Comparison of ENCODE assay signal across 8 cellular contexts in the genomic region with DNA sequence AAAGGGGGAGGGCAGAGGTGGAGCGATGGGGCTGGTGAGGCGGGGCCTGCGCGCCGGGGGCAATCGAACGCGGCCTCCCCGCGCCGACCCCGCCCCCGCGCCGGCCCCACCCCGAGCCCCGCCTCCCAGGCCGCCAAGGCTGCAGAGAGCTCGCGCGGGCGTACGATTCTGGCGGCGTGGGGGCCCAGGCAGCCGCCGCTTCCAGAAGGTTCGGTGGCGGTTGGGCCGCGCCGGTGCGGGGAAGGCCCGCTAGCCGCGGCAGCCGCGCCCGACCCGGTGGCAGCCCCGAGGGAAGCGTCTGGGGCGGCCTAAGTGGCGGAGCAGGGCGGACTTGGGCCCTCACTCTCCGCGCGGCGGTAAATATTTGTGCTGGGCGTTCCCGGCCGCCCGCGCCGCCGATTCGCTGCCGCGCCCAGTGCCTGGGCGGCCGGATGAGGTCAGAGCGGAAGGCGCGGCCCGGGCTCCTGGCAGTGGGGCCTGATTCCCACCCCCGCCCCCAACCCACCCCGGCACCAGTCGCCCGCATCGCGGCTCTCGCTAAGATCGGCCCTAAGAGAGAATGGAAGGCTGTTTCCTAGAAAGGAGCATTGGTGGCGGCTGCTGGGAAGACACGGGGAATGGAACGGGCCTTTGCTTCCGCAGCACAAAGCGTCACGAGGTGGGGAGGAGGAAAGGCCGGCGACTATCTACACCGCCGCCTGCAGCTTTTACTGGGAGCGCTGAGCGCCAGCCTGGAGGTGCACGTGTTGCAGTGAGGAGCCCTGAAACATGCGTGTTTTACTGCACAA. TPM values are rescaled to one million over a fixed set of nuclear protein-coding genes. Genes with fewer than 3 reads are reported as not detected.
DNase-seq lines count a peak whose midpoint lies in the region; ATAC-seq and TF ChIP-seq lines count a peak whose summit lies in the region.

A gene with protein sequence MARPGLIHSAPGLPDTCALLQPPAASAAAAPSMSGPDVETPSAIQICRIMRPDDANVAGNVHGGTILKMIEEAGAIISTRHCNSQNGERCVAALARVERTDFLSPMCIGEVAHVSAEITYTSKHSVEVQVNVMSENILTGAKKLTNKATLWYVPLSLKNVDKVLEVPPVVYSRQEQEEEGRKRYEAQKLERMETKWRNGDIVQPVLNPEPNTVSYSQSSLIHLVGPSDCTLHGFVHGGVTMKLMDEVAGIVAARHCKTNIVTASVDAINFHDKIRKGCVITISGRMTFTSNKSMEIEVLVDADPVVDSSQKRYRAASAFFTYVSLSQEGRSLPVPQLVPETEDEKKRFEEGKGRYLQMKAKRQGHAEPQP (minus strand): TSS at position 368 of the 788 bp plus-strand sequence. CDS start 368 bp downstream, outside the sequence.

- CTCF ChIA-PET in RWPE1 (lab: Yijun Ruan, JAX) = interaction anchor here (0.6 to 1.7 kb wide), 5 partner anchors 11 to 642 kb away, joined by 3 to 4 read pairs (median 4); no protein-coding TSS in a partner anchor

- TF ChIP-seq EP300 in neural cell (conservative IDR thresholded peaks at IDR 0.05; ENCODE audit: poor library complexity, severe bottlenecking) (peak; percentile 37), stomach (IDR thresholded peaks at IDR 0.05) (no peak)

- H3F3A ChIP-seq in neural cell (ENCODE audit: insufficient read depth, low read length, poor library complexity, severe bottlenecking) = no peaks in the 10 kb centered on the region

- H3K9ac ChIP-seq in Karpas-422 (ENCODE audit: low read length) (peak within 1 kb of the TSS; percentile 95), neural cell (ENCODE audit: low read length) (peak within 1 kb of the TSS; percentile 90)

- H3K27ac ChIP-seq in Karpas-422 (ENCODE audit: low read length) (peak within 1 kb of the TSS; percentile 44), RWPE1 (peak within 1 kb of the TSS; percentile 95), neural cell (ENCODE audit: low read length) (peak within 1 kb of the TSS; percentile 83), stomach (peak within 1 kb of the TSS; percentile 93 to 100 (median 99))

- peak; percentile 59 for TF ChIP-seq RAD21 in neural cell (conservative IDR thresholded peaks at IDR 0.05)

- H3K4me2 ChIP-seq in Karpas-422 (ENCODE audit: low read depth, low read length, poor library complexity, severe bottlenecking) (peak within 1 kb of the TSS; percentile 77), neural cell (ENCODE audit: low read length) (peak within 1 kb of the TSS; percentile 99)

- TF ChIP-seq CTCF in RWPE1 (conservative IDR thresholded peaks at IDR 0.05; ENCODE audit: low read depth) (no peak; the same call in 1 of the 2 replicates), fibroblast of the aortic adventitia (IDR thresholded peaks at IDR 0.05; ENCODE audit: insufficient read depth, low read length) (peak; percentile 36), neural cell (IDR thresholded peaks at IDR 0.05; ENCODE audit: poor library complexity, severe bottlenecking) (peak; percentile 60), stomach (IDR thresholded peaks at IDR 0.05) (peak in 2 of 7 experiments; percentile 12 to 37)

- H3K4me3 ChIP-seq in Karpas-422 (ENCODE audit: low read length) (peak within 1 kb of the TSS; percentile 98), fibroblast of the aortic adventitia (ENCODE audit: low read depth, low read length) (peak within 1 kb of the TSS; percentile 71), neural cell (ENCODE audit: low read length) (peak within 1 kb of the TSS; percentile 90), stomach (peak within 1 kb of the TSS; percentile 59 to 72 (median 64))

- POLR2A ChIA-PET in RWPE1 (lab: Yijun Ruan, JAX; ENCODE audit: low non-redundant PET) = interaction anchor here (0.5 to 1.4 kb wide), 4 partner anchors 25 to 52 kb away, joined by 3 read pairs; no protein-coding TSS in a partner anchor

- WGBS in stomach, 5 donors = 0 to 1% (median 1%) methylated on average over 42 to 87 of the region's 87 CpGs

- H2AFZ ChIP-seq in Karpas-422 (ENCODE audit: low read length) (peak within 1 kb of the TSS; percentile 75; the same call in 1 of the 2 replicates), neural cell (ENCODE audit: low read depth, low read length) (peak within 1 kb of the TSS; percentile 36)

- H3K79me2 ChIP-seq in Karpas-422 (ENCODE audit: low read length) (peaks cover 41% of the 10 kb centered on the region), neural cell (replicated peaks; ENCODE audit: insufficient read depth, low read length) (peaks cover 26% of the 10 kb centered on the region)

- peak; percentile 87 for DNase-seq in EH (ENCODE audit: low read depth)
- DNase-seq in Karpas-422 = peak; percentile 96
- DNase-seq in RWPE1 (ENCODE audit: low spot score) = peak; percentile 91
- peak; percentile 88 for DNase-seq in activated T-helper 9 cell treated with anti-CD3 and anti-CD28 coated beads, Interleukin-2, amount 50 U/mL, for 16 hours (ENCODE audit: low read depth)
- peak; percentile 77 for DNase-seq in fibroblast of the aortic adventitia (ENCODE audit: low read depth)
- peak; percentile 90 for DNase-seq in stomach

- no peak for TF ChIP-seq POLR2A in stomach (IDR thresholded peaks at IDR 0.05)

- peak; percentile 72 for ATAC-seq in GM21825 (IDR thresholded peaks at IDR 0.05; ENCODE audit: unreplicated experiment)

- H3K27me3 ChIP-seq in Karpas-422 (ENCODE audit: low read length) = no peaks in the 10 kb centered on the region
- H3K27me3 ChIP-seq in neural cell (ENCODE audit: insufficient read depth, low read depth, low read length) = no peaks in the 10 kb centered on the region
- no peaks in the 10 kb centered on the region for H3K27me3 ChIP-seq in stomach

- intact Hi-C loops in stomach (cut with DNase I; ENCODE audit: low total_unique reads) = no loop called here

- H3K9me3 ChIP-seq in Karpas-422 (ENCODE audit: low read length) (no peaks in the 10 kb centered on the region), neural cell (ENCODE audit: low read length) (no peaks in the 10 kb centered on the region), stomach (no peaks in the 10 kb centered on the region)

- peaks cover 5% of the 10 kb centered on the region; the same call in 1 of the 2 replicates for H4K20me1 ChIP-seq in Karpas-422 (ENCODE audit: insufficient read depth, low read depth, low read length)
- H4K20me1 ChIP-seq in neural cell (ENCODE audit: insufficient read depth) = no peaks in the 10 kb centered on the region

- H3K36me3 ChIP-seq in Karpas-422 (ENCODE audit: insufficient read depth, low read length) (no peaks in the 10 kb centered on the region), neural cell (ENCODE audit: insufficient read depth, low read length) (no peaks in the 10 kb centered on the region), stomach (no peaks in the 10 kb centered on the region)

- H3K4me1 ChIP-seq in Karpas-422 (ENCODE audit: low read length) (peaks cover 16% of the 10 kb centered on the region), stomach (peaks cover 14 to 20% (median 17%) of the 10 kb centered on the region in 4 donors)

- no peaks in the 10 kb centered on the region for H3K9me2 ChIP-seq in Karpas-422 (replicated peaks; ENCODE audit: insufficient read depth, low read length)
- no peaks in the 10 kb centered on the region for H3K9me2 ChIP-seq in neural cell (ENCODE audit: insufficient read depth, low read length)

TF ChIP-seq in neural cell, 6 proteins besides CTCF, POLR2A, EP300 and RAD21:
- TF ChIP-seq TAF1 (IDR thresholded peaks at IDR 0.05; ENCODE audit: low read depth) = peak; percentile 63
- peak; percentile 88 for TF ChIP-seq POLR2AphosphoS5 (IDR thresholded peaks at IDR 0.05)
- peak; percentile 97 for TF ChIP-seq MXI1 (conservative IDR thresholded peaks at IDR 0.05; ENCODE audit: poor library complexity, severe bottlenecking)
- TF ChIP-seq EZH2 (IDR thresholded peaks at IDR 0.05; ENCODE audit: borderline replicate concordance, insufficient read depth, low read length, poor library complexity, severe bottlenecking) = no peak
- TF ChIP-seq, protein P1, sequence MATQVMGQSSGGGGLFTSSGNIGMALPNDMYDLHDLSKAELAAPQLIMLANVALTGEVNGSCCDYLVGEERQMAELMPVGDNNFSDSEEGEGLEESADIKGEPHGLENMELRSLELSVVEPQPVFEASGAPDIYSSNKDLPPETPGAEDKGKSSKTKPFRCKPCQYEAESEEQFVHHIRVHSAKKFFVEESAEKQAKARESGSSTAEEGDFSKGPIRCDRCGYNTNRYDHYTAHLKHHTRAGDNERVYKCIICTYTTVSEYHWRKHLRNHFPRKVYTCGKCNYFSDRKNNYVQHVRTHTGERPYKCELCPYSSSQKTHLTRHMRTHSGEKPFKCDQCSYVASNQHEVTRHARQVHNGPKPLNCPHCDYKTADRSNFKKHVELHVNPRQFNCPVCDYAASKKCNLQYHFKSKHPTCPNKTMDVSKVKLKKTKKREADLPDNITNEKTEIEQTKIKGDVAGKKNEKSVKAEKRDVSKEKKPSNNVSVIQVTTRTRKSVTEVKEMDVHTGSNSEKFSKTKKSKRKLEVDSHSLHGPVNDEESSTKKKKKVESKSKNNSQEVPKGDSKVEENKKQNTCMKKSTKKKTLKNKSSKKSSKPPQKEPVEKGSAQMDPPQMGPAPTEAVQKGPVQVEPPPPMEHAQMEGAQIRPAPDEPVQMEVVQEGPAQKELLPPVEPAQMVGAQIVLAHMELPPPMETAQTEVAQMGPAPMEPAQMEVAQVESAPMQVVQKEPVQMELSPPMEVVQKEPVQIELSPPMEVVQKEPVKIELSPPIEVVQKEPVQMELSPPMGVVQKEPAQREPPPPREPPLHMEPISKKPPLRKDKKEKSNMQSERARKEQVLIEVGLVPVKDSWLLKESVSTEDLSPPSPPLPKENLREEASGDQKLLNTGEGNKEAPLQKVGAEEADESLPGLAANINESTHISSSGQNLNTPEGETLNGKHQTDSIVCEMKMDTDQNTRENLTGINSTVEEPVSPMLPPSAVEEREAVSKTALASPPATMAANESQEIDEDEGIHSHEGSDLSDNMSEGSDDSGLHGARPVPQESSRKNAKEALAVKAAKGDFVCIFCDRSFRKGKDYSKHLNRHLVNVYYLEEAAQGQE (IDR thresholded peaks at IDR 0.05; ENCODE audit: borderline replicate concordance) = peak; percentile 91
- peak; percentile 61 for TF ChIP-seq SMC3 (conservative IDR thresholded peaks at IDR 0.05; ENCODE audit: poor library complexity)
TF ChIP-seq in neural cell: peak in this region for 5.

RNA-seq across cellular contexts. Expression of the gene that starts here (rescaled TPM):
- 11.8 and 25.9 TPM in 2 replicates for total RNA-seq in Karpas-422 (2014; rRNA removed; shearing (Covaris generic); ENCODE audit: low replicate concordance)
- 4.8 and 16.0 TPM in 2 replicates for total RNA-seq in fibroblast of the aortic adventitia (ENCODE audit: low replicate concordance)
- polyA plus RNA-seq in neural cell = 101 TPM in 2 replicates
- polyA minus RNA-seq in neural cell = 60.1 and 74.8 TPM in 2 replicates
- 10 to 100 TPM in 3 of 5 donors, 1 to 10 TPM in 1, not detected in 1; 9.4 to 69.8 (median 22.6) TPM for total RNA-seq in stomach
- 10 to 100 TPM; 17.7 to 26.3 (median 19.4) TPM for polyA plus RNA-seq in stomach

Comparison
In these comparisons a context has a peak if more than half of its experiments do, and no peak if none do; other contexts are left out.
1. Peak in every context shown above with its lines: DNase-seq, ATAC-seq, H3K4me3 ChIP-seq and H3K27ac ChIP-seq.
2. H3K27ac ChIP-seq: peak in every context shown above with its lines; median percentile 99 in stomach; 95 in RWPE1; 83 in neural cell; 44 in Karpas-422.